1 cellular context compared by ENCODE assay signal in genomic region chr16:82652826-82653225, GRCh38.
TF ChIP-seq lines count a peak whose summit lies in the region.

No MANE protein-coding gene starts in this region.

TF ChIP-seq in SK-N-SH, 30 proteins besides CTCF, POLR2A, EP300 and RAD21 (continued from another document):
- TF ChIP-seq, protein P1, sequence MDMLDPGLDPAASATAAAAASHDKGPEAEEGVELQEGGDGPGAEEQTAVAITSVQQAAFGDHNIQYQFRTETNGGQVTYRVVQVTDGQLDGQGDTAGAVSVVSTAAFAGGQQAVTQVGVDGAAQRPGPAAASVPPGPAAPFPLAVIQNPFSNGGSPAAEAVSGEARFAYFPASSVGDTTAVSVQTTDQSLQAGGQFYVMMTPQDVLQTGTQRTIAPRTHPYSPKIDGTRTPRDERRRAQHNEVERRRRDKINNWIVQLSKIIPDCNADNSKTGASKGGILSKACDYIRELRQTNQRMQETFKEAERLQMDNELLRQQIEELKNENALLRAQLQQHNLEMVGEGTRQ (IDR thresholded peaks at IDR 0.05; ENCODE audit: borderline replicate concordance, low read depth, low read length): no peak
- TF ChIP-seq FOXJ3 (CRISPR knock-in tag; IDR thresholded peaks at IDR 0.05) (no peak), TAF1 (IDR thresholded peaks at IDR 0.05; ENCODE audit: borderline replicate concordance, low read depth, low read length) (no peak), POLR2AphosphoS5 (IDR thresholded peaks at IDR 0.05; ENCODE audit: low read depth, low read length) (no peak), FOXM1 (IDR thresholded peaks at IDR 0.05; ENCODE audit: low read depth) (no peak), FOSL2 (IDR thresholded peaks at IDR 0.05; ENCODE audit: borderline replicate concordance, low read depth) (no peak), MEF2A (IDR thresholded peaks at IDR 0.05; ENCODE audit: borderline replicate concordance, low read depth) (no peak), TEAD4 (IDR thresholded peaks at IDR 0.05; ENCODE audit: borderline replicate concordance, insufficient read depth) (no peak), GATA2 (CRISPR knock-in tag; IDR thresholded peaks at IDR 0.05) (no peak), NRF1 (IDR thresholded peaks at IDR 0.05; ENCODE audit: low read depth, low read length) (no peak), RXRA (IDR thresholded peaks at IDR 0.05; ENCODE audit: borderline replicate concordance, low read depth) (no peak), TCF12 (IDR thresholded peaks at IDR 0.05) (no peak), EZH2phosphoT487 (IDR thresholded peaks at IDR 0.05; ENCODE audit: borderline replicate concordance, low read depth) (no peak), GABPA (IDR thresholded peaks at IDR 0.05; ENCODE audit: low read depth) (no peak), MXI1 (IDR thresholded peaks at IDR 0.05; ENCODE audit: low read depth, low read length) (no peak), JUND (IDR thresholded peaks at IDR 0.05) (no peak)
- TF ChIP-seq, protein P2, sequence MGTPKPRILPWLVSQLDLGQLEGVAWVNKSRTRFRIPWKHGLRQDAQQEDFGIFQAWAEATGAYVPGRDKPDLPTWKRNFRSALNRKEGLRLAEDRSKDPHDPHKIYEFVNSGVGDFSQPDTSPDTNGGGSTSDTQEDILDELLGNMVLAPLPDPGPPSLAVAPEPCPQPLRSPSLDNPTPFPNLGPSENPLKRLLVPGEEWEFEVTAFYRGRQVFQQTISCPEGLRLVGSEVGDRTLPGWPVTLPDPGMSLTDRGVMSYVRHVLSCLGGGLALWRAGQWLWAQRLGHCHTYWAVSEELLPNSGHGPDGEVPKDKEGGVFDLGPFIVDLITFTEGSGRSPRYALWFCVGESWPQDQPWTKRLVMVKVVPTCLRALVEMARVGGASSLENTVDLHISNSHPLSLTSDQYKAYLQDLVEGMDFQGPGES (IDR thresholded peaks at IDR 0.05; ENCODE audit: low read depth, low read length): no peak
- TF ChIP-seq, protein P3, sequence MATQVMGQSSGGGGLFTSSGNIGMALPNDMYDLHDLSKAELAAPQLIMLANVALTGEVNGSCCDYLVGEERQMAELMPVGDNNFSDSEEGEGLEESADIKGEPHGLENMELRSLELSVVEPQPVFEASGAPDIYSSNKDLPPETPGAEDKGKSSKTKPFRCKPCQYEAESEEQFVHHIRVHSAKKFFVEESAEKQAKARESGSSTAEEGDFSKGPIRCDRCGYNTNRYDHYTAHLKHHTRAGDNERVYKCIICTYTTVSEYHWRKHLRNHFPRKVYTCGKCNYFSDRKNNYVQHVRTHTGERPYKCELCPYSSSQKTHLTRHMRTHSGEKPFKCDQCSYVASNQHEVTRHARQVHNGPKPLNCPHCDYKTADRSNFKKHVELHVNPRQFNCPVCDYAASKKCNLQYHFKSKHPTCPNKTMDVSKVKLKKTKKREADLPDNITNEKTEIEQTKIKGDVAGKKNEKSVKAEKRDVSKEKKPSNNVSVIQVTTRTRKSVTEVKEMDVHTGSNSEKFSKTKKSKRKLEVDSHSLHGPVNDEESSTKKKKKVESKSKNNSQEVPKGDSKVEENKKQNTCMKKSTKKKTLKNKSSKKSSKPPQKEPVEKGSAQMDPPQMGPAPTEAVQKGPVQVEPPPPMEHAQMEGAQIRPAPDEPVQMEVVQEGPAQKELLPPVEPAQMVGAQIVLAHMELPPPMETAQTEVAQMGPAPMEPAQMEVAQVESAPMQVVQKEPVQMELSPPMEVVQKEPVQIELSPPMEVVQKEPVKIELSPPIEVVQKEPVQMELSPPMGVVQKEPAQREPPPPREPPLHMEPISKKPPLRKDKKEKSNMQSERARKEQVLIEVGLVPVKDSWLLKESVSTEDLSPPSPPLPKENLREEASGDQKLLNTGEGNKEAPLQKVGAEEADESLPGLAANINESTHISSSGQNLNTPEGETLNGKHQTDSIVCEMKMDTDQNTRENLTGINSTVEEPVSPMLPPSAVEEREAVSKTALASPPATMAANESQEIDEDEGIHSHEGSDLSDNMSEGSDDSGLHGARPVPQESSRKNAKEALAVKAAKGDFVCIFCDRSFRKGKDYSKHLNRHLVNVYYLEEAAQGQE (IDR thresholded peaks at IDR 0.05; ENCODE audit: low read depth, low read length): no peak
